12 cellular contexts compared by ENCODE assay signal in genomic region chr5:83368835-83369234, GRCh38.
A peak's percentile ranks its signal among the peaks of the same experiment; 100 is the strongest.
DNase-seq lines count a peak whose midpoint lies in the region; ATAC-seq and TF ChIP-seq lines count a peak whose summit lies in the region.
"Had no signal": no experiment of that assay in that cellular context is flagged by ENCODE, and none has a peak within 500 bp of the region (broad histone marks: within the 10 kb centered on the region; RNA-seq: fewer than 3 reads in every experiment).

No MANE protein-coding gene starts in this region.

- no peak overlapping the region for H3K4me3 ChIP-seq in lower lobe of right lung
- H3K4me3 ChIP-seq: testis had no signal

- intact Hi-C loops in lower lobe of right lung (cut with DNase I) = no loop called here

- ATAC-seq in GM18858 (IDR thresholded peaks at IDR 0.05; ENCODE audit: unreplicated experiment) (peak; percentile 35), HG02623 (IDR thresholded peaks at IDR 0.05; ENCODE audit: unreplicated experiment) (peak; percentile 34), lower lobe of right lung (peak; percentile 61 to 67)
- ATAC-seq: activated T-cell treated with anti-CD3 and anti-CD28 coated beads, Interleukin-2, amount 50 U/mL, for 72 hours had no signal

- H3K27ac ChIP-seq in lower lobe of right lung (peak overlapping the region; percentile 27), RWPE1 (no peak overlapping the region)
- H3K27ac ChIP-seq: testis had no signal

- DNase-seq in M059J (ENCODE audit: low read depth) (peak; percentile 16), lower lobe of right lung (no peak), NCI-H1092 treated with DMSO at 0.1 percent for 48 hours (lab: John Stamatoyannopoulos, UW) (no peak), GDM1 (lab: John Stamatoyannopoulos, UW) (no peak), DMS53 (lab: John Stamatoyannopoulos, UW) (no peak), RWPE1 (ENCODE audit: low spot score) (no peak)
- DNase-seq: activated T-cell treated with anti-CD3 and anti-CD28 coated beads, Interleukin-2, amount 50 U/mL, for 72 hours; DMS79; NCI-H1417 treated with DMSO at 0.1 percent for 48 hours; testis had no signal

- H3K9me3 ChIP-seq in lower lobe of right lung = no peaks in the 10 kb centered on the region
- H3K9me3 ChIP-seq: testis had no signal

- CTCF ChIA-PET in RWPE1 (lab: Yijun Ruan, JAX) = no interaction called here

- TF ChIP-seq CTCF in lower lobe of right lung (IDR thresholded peaks at IDR 0.05) = no peak
- TF ChIP-seq CTCF in RWPE1 (conservative IDR thresholded peaks at IDR 0.05; ENCODE audit: low read depth) = no peak

- no peaks in the 10 kb centered on the region for H3K36me3 ChIP-seq in lower lobe of right lung

- H3K27me3 ChIP-seq in lower lobe of right lung (ENCODE audit: low read depth) = no peaks in the 10 kb centered on the region
- H3K27me3 ChIP-seq: testis had no signal

- POLR2A ChIA-PET in RWPE1 (lab: Yijun Ruan, JAX; ENCODE audit: low non-redundant PET) = no interaction called here

- H3K4me1 ChIP-seq in lower lobe of right lung = peaks cover 5% of the 10 kb centered on the region
- H3K4me1 ChIP-seq: testis had no signal
